ENCODE assay signal across 24 cellular contexts in genomic region chr5:158080112-158080511, GRCh38.
"Had no signal": no experiment of that assay in that cellular context is flagged by ENCODE, and none has a peak within 500 bp of the region (broad histone marks: within the 10 kb centered on the region; RNA-seq: fewer than 3 reads in every experiment).

No MANE protein-coding gene starts in this region.

- H3K27ac ChIP-seq: gastrocnemius medialis, lower lobe of right lung, prostate gland, right atrium auricular region, thyroid gland, vagina had no signal

- H3K9me3 Mint-ChIP-seq: effector memory CD8-positive, alpha-beta T cell; nephron; stimulated activated naive CD8-positive, alpha-beta T cell treated with anti-CD3 and anti-CD28 coated beads, Interleukin-15, amount 100 ng/mL, for 72 hours had no signal

- H3K4me2 ChIP-seq: smooth muscle cell had no signal

- H3K27me3 ChIP-seq: right atrium auricular region, thyroid gland, vagina had no signal

- H3K36me3 Mint-ChIP-seq: naive thymus-derived CD4-positive, alpha-beta T cell had no signal

- ATAC-seq: effector memory CD8-positive, alpha-beta T cell; gastrocnemius medialis; left ventricle myocardium superior; lower lobe of right lung; mucosa of descending colon; naive thymus-derived CD4-positive, alpha-beta T cell; sciatic nerve had no signal

- H3K4me3 Mint-ChIP-seq: effector memory CD8-positive, alpha-beta T cell; naive thymus-derived CD4-positive, alpha-beta T cell; nephron; stimulated activated naive CD8-positive, alpha-beta T cell treated with anti-CD3 and anti-CD28 coated beads, Interleukin-15, amount 100 ng/mL, for 72 hours had no signal

- DNase-seq: cortex of kidney; effector memory CD8-positive, alpha-beta T cell; foreskin fibroblast; gastrocnemius medialis; head of caudate nucleus; left ventricle myocardium superior; lower lobe of right lung; mucosa of descending colon; naive thymus-derived CD4-positive, alpha-beta T cell; nucleus accumbens; stimulated activated CD4-positive, alpha-beta T cell treated with anti-CD3 and anti-CD28 coated beads, Interleukin-12 subunit alpha, Interleukin-12 subunit beta, amount 100 ng/mL, for 4 hours; stimulated activated CD4-positive, alpha-beta T cell treated with anti-CD3 and anti-CD28 coated beads, Interleukin-1b, Interleukin-23, amount 100 ng/mL, for 48 hours; stimulated activated CD4-positive, alpha-beta T cell treated with anti-CD3 and anti-CD28 coated beads, Interleukin-4, amount 100 ng/mL, for 1 hour; stimulated activated CD8-positive, alpha-beta memory T cell treated with anti-CD3 and anti-CD28 coated beads, Interleukin-4, amount 100 ng/mL, for 48 hours; stimulated activated naive CD4-positive, alpha-beta T cell; stimulated activated naive CD8-positive, alpha-beta T cell treated with anti-CD3 and anti-CD28 coated beads, Interleukin-15, amount 100 ng/mL, for 72 hours; thyroid gland; trophoblast cell had no signal

- H3K36me3 ChIP-seq: gastrocnemius medialis, lower lobe of right lung, prostate gland, right atrium auricular region, thyroid gland, vagina had no signal

- H3K4me3 ChIP-seq: gastrocnemius medialis, lower lobe of right lung, mucosa of descending colon, prostate gland, right atrium auricular region, smooth muscle cell, thyroid gland, vagina had no signal

- H3K4me1 ChIP-seq: gastrocnemius medialis, lower lobe of right lung, prostate gland, right atrium auricular region, thyroid gland had no signal

- H3K27ac Mint-ChIP-seq: effector memory CD8-positive, alpha-beta T cell; naive thymus-derived CD4-positive, alpha-beta T cell; nephron; stimulated activated naive CD8-positive, alpha-beta T cell treated with anti-CD3 and anti-CD28 coated beads, Interleukin-15, amount 100 ng/mL, for 72 hours had no signal

- H3K9me3 ChIP-seq: gastrocnemius medialis, lower lobe of right lung, mucosa of descending colon, prostate gland, right atrium auricular region, thyroid gland, vagina had no signal
